1 cellular context compared by ENCODE assay signal in the genomic region with DNA sequence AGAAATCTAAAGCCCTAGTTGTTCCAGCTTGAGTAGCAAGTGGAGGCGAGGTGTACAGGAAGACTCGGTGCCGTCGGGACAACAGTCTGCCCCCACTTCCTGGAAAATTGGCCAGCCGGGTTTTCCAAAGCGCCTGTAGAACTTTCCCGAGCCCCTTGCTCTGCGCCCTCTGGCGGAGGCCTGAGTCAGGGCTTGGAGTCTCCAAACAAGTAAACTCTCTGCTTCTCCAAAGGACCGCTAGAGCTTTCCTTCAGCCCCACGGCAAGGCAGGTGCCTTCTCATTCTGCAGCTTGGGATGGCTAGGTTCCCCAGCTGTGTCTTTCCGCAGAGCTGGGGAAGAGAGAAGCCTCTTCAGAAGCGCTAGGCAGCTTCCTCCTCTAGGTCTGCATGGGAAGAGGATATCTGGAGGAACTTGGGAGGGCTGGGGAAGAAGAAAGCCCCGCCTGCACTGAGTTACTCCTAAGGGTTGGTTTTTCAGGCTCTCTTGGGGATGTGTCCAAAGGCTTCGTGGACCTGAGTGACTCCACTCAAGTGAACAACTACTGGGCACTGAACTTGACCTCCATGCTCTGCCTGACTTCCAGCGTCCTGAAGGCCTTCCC.
TF ChIP-seq lines count a peak whose summit lies in the region.

No MANE protein-coding gene starts in this region.

TF ChIP-seq in K562, 482 proteins besides CTCF, POLR2A, EP300 and RAD21 (continued from another document and continues in another):
- TF ChIP-seq, protein P1, sequence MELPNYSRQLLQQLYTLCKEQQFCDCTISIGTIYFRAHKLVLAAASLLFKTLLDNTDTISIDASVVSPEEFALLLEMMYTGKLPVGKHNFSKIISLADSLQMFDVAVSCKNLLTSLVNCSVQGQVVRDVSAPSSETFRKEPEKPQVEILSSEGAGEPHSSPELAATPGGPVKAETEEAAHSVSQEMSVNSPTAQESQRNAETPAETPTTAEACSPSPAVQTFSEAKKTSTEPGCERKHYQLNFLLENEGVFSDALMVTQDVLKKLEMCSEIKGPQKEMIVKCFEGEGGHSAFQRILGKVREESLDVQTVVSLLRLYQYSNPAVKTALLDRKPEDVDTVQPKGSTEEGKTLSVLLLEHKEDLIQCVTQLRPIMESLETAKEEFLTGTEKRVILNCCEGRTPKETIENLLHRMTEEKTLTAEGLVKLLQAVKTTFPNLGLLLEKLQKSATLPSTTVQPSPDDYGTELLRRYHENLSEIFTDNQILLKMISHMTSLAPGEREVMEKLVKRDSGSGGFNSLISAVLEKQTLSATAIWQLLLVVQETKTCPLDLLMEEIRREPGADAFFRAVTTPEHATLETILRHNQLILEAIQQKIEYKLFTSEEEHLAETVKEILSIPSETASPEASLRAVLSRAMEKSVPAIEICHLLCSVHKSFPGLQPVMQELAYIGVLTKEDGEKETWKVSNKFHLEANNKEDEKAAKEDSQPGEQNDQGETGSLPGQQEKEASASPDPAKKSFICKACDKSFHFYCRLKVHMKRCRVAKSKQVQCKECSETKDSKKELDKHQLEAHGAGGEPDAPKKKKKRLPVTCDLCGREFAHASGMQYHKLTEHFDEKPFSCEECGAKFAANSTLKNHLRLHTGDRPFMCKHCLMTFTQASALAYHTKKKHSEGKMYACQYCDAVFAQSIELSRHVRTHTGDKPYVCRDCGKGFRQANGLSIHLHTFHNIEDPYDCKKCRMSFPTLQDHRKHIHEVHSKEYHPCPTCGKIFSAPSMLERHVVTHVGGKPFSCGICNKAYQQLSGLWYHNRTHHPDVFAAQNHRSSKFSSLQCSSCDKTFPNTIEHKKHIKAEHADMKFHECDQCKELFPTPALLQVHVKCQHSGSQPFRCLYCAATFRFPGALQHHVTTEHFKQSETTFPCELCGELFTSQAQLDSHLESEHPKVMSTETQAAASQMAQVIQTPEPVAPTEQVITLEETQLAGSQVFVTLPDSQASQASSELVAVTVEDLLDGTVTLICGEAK (IDR thresholded peaks at IDR 0.05): peak; percentile 41; the same call in 1 of the 2 replicates
- TF ChIP-seq, protein P1 (CRISPR knock-in tag; IDR thresholded peaks at IDR 0.05): no peak
- TF ChIP-seq, protein P2, sequence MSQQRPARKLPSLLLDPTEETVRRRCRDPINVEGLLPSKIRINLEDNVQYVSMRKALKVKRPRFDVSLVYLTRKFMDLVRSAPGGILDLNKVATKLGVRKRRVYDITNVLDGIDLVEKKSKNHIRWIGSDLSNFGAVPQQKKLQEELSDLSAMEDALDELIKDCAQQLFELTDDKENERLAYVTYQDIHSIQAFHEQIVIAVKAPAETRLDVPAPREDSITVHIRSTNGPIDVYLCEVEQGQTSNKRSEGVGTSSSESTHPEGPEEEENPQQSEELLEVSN (IDR thresholded peaks at IDR 0.05; ENCODE audit: borderline replicate concordance in 1 of 2, extremely low read depth in 1 of 2, insufficient read depth in 1 of 2, insufficient read length in 1 of 2, low read depth in 1 of 2, low read length in 1 of 2, poor library complexity in 1 of 2, severe bottlenecking in 1 of 2): peak in 1 of 2 experiments; percentile 33
- no peak for TF ChIP-seq KLF13 (tag; IDR thresholded peaks at IDR 0.05; ENCODE audit: borderline replicate concordance, low read depth)
- TF ChIP-seq NUFIP1 (IDR thresholded peaks at IDR 0.05; ENCODE audit: partially characterized antibody): no peak
- peak; percentile 27; the same call in 1 of the 2 replicates for TF ChIP-seq PML (IDR thresholded peaks at IDR 0.05; ENCODE audit: low read length)
- TF ChIP-seq NR2C2 (CRISPR knock-in tag; IDR thresholded peaks at IDR 0.05): no peak
- TF ChIP-seq NR2C2 (tag; IDR thresholded peaks at IDR 0.05): no peak; the same call in 1 of the 2 replicates
- peak; percentile 22; the same call in 1 of the 2 replicates for TF ChIP-seq DPF2 (IDR thresholded peaks at IDR 0.05)
- no peak for TF ChIP-seq SNIP1 (IDR thresholded peaks at IDR 0.05; ENCODE audit: low read depth)
- no peak for TF ChIP-seq RBM15 (IDR thresholded peaks at IDR 0.05; ENCODE audit: insufficient read depth, low read length)
- TF ChIP-seq ZNF140 (CRISPR knock-in tag; IDR thresholded peaks at IDR 0.05): no peak
- TF ChIP-seq PCBP1 (IDR thresholded peaks at IDR 0.05; ENCODE audit: low read depth, low read length, poor library complexity, severe bottlenecking): no peak
- TF ChIP-seq CHD4 (IDR thresholded peaks at IDR 0.05; ENCODE audit: insufficient read depth, insufficient replicate concordance, low read depth, low read length, poor library complexity, severe bottlenecking): no peak
- no peak for TF ChIP-seq XRCC3 (IDR thresholded peaks at IDR 0.05)
- peak in 1 of 2 experiments; percentile 84; a peak in 1 of 4 replicates for TF ChIP-seq MAZ (CRISPR knock-in tag; conservative IDR thresholded peaks at IDR 0.05 in 1 of 2, IDR thresholded peaks at IDR 0.05 in 1 of 2)
- no peak for TF ChIP-seq ADNP (tag; IDR thresholded peaks at IDR 0.05)
- TF ChIP-seq, protein P3, sequence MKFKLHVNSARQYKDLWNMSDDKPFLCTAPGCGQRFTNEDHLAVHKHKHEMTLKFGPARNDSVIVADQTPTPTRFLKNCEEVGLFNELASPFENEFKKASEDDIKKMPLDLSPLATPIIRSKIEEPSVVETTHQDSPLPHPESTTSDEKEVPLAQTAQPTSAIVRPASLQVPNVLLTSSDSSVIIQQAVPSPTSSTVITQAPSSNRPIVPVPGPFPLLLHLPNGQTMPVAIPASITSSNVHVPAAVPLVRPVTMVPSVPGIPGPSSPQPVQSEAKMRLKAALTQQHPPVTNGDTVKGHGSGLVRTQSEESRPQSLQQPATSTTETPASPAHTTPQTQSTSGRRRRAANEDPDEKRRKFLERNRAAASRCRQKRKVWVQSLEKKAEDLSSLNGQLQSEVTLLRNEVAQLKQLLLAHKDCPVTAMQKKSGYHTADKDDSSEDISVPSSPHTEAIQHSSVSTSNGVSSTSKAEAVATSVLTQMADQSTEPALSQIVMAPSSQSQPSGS (CRISPR knock-in tag; IDR thresholded peaks at IDR 0.05): no peak
- TF ChIP-seq ZNF274 (IDR thresholded peaks at IDR 0.05; ENCODE audit: borderline replicate concordance, low read depth, low read length): no peak
- no peak for TF ChIP-seq NCOA1 (IDR thresholded peaks at IDR 0.05; ENCODE audit: low read depth)
- TF ChIP-seq FUS (optimal IDR thresholded peaks at IDR 0.05; ENCODE audit: low read depth, low read length): no peak
- peak; percentile 91 for TF ChIP-seq XRCC5 (IDR thresholded peaks at IDR 0.05; ENCODE audit: low read depth, low read length)
- TF ChIP-seq PTTG1 (tag; IDR thresholded peaks at IDR 0.05; ENCODE audit: low read depth): no peak
- TF ChIP-seq MEIS2 (IDR thresholded peaks at IDR 0.05; ENCODE audit: partially characterized antibody): no peak
- TF ChIP-seq HSF4 (CRISPR knock-in tag; IDR thresholded peaks at IDR 0.05; ENCODE audit: borderline replicate concordance): no peak
- no peak for TF ChIP-seq RFX7 (CRISPR knock-in tag; IDR thresholded peaks at IDR 0.05)
- TF ChIP-seq HDAC2 (IDR thresholded peaks at IDR 0.05): 0 out of 2 replicates have a peak, but pooled peaks have one; percentile 58
- no peak; the same call in 1 of the 2 replicates for TF ChIP-seq ATF7 (IDR thresholded peaks at IDR 0.05)
- peak; percentile 68 for TF ChIP-seq SMC3 (conservative IDR thresholded peaks at IDR 0.05; ENCODE audit: insufficient read depth, low read depth, low read length)
- TF ChIP-seq, protein P4, sequence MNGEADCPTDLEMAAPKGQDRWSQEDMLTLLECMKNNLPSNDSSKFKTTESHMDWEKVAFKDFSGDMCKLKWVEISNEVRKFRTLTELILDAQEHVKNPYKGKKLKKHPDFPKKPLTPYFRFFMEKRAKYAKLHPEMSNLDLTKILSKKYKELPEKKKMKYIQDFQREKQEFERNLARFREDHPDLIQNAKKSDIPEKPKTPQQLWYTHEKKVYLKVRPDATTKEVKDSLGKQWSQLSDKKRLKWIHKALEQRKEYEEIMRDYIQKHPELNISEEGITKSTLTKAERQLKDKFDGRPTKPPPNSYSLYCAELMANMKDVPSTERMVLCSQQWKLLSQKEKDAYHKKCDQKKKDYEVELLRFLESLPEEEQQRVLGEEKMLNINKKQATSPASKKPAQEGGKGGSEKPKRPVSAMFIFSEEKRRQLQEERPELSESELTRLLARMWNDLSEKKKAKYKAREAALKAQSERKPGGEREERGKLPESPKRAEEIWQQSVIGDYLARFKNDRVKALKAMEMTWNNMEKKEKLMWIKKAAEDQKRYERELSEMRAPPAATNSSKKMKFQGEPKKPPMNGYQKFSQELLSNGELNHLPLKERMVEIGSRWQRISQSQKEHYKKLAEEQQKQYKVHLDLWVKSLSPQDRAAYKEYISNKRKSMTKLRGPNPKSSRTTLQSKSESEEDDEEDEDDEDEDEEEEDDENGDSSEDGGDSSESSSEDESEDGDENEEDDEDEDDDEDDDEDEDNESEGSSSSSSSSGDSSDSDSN (IDR thresholded peaks at IDR 0.05; ENCODE audit: borderline replicate concordance in 1 of 2, low read depth in 2 of 2, low read length in 2 of 2): 0 out of 4 replicates have a peak, but pooled peaks of 1 of the 2 experiments have one; percentile 38
- no peak for TF ChIP-seq ZBTB1 (CRISPR knock-in tag; IDR thresholded peaks at IDR 0.05; ENCODE audit: borderline replicate concordance, low read depth)
- no peak for TF ChIP-seq BCOR (IDR thresholded peaks at IDR 0.05)
- no peak for TF ChIP-seq FOXA1 (IDR thresholded peaks at IDR 0.05; ENCODE audit: borderline replicate concordance)
- TF ChIP-seq, protein P5, sequence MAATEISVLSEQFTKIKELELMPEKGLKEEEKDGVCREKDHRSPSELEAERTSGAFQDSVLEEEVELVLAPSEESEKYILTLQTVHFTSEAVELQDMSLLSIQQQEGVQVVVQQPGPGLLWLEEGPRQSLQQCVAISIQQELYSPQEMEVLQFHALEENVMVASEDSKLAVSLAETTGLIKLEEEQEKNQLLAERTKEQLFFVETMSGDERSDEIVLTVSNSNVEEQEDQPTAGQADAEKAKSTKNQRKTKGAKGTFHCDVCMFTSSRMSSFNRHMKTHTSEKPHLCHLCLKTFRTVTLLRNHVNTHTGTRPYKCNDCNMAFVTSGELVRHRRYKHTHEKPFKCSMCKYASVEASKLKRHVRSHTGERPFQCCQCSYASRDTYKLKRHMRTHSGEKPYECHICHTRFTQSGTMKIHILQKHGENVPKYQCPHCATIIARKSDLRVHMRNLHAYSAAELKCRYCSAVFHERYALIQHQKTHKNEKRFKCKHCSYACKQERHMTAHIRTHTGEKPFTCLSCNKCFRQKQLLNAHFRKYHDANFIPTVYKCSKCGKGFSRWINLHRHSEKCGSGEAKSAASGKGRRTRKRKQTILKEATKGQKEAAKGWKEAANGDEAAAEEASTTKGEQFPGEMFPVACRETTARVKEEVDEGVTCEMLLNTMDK (IDR thresholded peaks at IDR 0.05; ENCODE audit: borderline replicate concordance, insufficient read depth, low read depth, low read length, poor library complexity, severe bottlenecking): peak; percentile 91
- TF ChIP-seq TRIM24 (IDR thresholded peaks at IDR 0.05): no peak
- no peak for TF ChIP-seq CXXC5 (CRISPR knock-in tag; IDR thresholded peaks at IDR 0.05)
- 0 out of 2 replicates have a peak, but pooled peaks have one; percentile 50 for TF ChIP-seq DIDO1 (tag; IDR thresholded peaks at IDR 0.05; ENCODE audit: low read depth)
- no peak for TF ChIP-seq PURB (CRISPR knock-in tag; IDR thresholded peaks at IDR 0.05; ENCODE audit: low read depth)
- TF ChIP-seq POLR2AphosphoS5 (IDR thresholded peaks at IDR 0.05; ENCODE audit: control insufficient read depth, insufficient read depth, low read depth, low read length): no peak
- TF ChIP-seq, protein P6, sequence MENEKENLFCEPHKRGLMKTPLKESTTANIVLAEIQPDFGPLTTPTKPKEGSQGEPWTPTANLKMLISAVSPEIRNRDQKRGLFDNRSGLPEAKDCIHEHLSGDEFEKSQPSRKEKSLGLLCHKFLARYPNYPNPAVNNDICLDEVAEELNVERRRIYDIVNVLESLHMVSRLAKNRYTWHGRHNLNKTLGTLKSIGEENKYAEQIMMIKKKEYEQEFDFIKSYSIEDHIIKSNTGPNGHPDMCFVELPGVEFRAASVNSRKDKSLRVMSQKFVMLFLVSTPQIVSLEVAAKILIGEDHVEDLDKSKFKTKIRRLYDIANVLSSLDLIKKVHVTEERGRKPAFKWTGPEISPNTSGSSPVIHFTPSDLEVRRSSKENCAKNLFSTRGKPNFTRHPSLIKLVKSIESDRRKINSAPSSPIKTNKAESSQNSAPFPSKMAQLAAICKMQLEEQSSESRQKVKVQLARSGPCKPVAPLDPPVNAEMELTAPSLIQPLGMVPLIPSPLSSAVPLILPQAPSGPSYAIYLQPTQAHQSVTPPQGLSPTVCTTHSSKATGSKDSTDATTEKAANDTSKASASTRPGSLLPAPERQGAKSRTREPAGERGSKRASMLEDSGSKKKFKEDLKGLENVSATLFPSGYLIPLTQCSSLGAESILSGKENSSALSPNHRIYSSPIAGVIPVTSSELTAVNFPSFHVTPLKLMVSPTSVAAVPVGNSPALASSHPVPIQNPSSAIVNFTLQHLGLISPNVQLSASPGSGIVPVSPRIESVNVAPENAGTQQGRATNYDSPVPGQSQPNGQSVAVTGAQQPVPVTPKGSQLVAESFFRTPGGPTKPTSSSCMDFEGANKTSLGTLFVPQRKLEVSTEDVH (IDR thresholded peaks at IDR 0.05; ENCODE audit: low read depth, partially characterized antibody): peak; percentile 47
- TF ChIP-seq HOXB6 (CRISPR knock-in tag; IDR thresholded peaks at IDR 0.05; ENCODE audit: borderline replicate concordance): no peak
- no peak for TF ChIP-seq ZNF41 (CRISPR knock-in tag; conservative IDR thresholded peaks at IDR 0.05)
- TF ChIP-seq MBD2 (IDR thresholded peaks at IDR 0.05; ENCODE audit: borderline replicate concordance, low read depth): no peak
